In the genomic region with DNA sequence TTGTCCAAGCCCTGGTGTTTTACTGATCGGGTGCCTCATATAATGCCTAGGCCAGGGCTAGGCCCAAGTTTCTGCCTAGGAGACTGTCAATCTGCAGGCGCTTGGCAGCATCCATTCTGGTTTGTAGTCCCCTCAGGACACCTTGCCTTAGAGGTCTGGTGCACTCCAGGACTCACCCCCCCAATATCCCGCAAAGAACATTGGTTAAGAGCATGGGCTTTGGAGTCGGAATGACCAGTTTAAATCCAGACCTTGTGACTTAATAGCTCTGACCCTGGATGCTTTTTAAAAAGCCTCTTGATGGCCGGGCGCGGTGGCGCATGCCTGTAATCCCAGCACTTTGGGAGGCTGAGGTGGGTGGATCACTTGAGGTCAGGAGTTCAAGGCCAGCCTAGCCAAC, we compare ENCODE assay signal across 20 cellular contexts.
"Had no signal": no experiment of that assay in that cellular context is flagged by ENCODE, and none has a peak within 500 bp of the region (broad histone marks: within the 10 kb centered on the region; RNA-seq: fewer than 3 reads in every experiment).

No MANE protein-coding gene starts in this region.

- H3K27ac Mint-ChIP-seq: activated T-cell treated with anti-CD3 and anti-CD28 coated beads, Interleukin-2, amount 50 U/mL, for 72 hours; naive thymus-derived CD4-positive, alpha-beta T cell; progenitor cell of endocrine pancreas; stimulated activated effector memory CD8-positive, alpha-beta T cell treated with anti-CD3 and anti-CD28 coated beads, Interleukin-12 subunit alpha, Interleukin-12 subunit beta, amount 100 ng/mL, for 72 hours; stimulated activated naive CD8-positive, alpha-beta T cell treated with anti-CD3 and anti-CD28 coated beads, Interleukin-15, Interleukin-2, amounts not matched to agents 100 ng/mL and 50 ng/mL, for 24 hours had no signal

- H3K4me1 Mint-ChIP-seq: central memory CD8-positive, alpha-beta T cell had no signal

- H3K4me3 Mint-ChIP-seq: activated T-cell treated with anti-CD3 and anti-CD28 coated beads, Interleukin-2, amount 50 U/mL, for 72 hours; central memory CD8-positive, alpha-beta T cell; naive thymus-derived CD4-positive, alpha-beta T cell; stimulated activated effector memory CD8-positive, alpha-beta T cell treated with anti-CD3 and anti-CD28 coated beads, Interleukin-12 subunit alpha, Interleukin-12 subunit beta, amount 100 ng/mL, for 72 hours; stimulated activated naive CD8-positive, alpha-beta T cell treated with anti-CD3 and anti-CD28 coated beads, Interleukin-15, Interleukin-2, amounts not matched to agents 100 ng/mL and 50 ng/mL, for 24 hours had no signal

- DNase-seq: activated CD4-positive, alpha-beta T cell treated with anti-CD3 and anti-CD28 coated beads for 4 hours; activated CD4-positive, alpha-beta T cell treated with anti-CD3 and anti-CD28 coated beads, Interleukin-2, amount 50 U/mL, for 4 hours; activated effector memory CD4-positive, alpha-beta T cell treated with Interleukin-2 at 50 U/mL for 16 hours; activated naive CD4-positive, alpha-beta T cell treated with Interleukin-2 at 50 U/mL for 16 hours; activated T-cell treated with anti-CD3 and anti-CD28 coated beads for 4 hours; activated T-cell treated with anti-CD3 and anti-CD28 coated beads, Interleukin-2, amount 50 U/mL, for 72 hours; amygdala; effector CD8-positive, alpha-beta T cell; esophagus squamous epithelium; foreskin melanocyte; midbrain; naive thymus-derived CD4-positive, alpha-beta T cell; stimulated activated CD4-positive, alpha-beta T cell treated with anti-CD3 and anti-CD28 coated beads, Interleukin-4, amount 100 ng/mL, for 24 hours; T-helper 1 cell; trophoblast cell had no signal

- H3K27me3 Mint-ChIP-seq: progenitor cell of endocrine pancreas; stimulated activated naive CD8-positive, alpha-beta T cell treated with anti-CD3 and anti-CD28 coated beads, Interleukin-15, Interleukin-2, amounts not matched to agents 100 ng/mL and 50 ng/mL, for 24 hours had no signal

- ATAC-seq: activated T-cell treated with anti-CD3 and anti-CD28 coated beads, Interleukin-2, amount 50 U/mL, for 72 hours; naive thymus-derived CD4-positive, alpha-beta T cell; right lobe of liver; stimulated activated effector memory CD8-positive, alpha-beta T cell treated with anti-CD3 and anti-CD28 coated beads, Interleukin-12 subunit alpha, Interleukin-12 subunit beta, amount 100 ng/mL, for 72 hours had no signal

- H3K36me3 Mint-ChIP-seq: naive thymus-derived CD4-positive, alpha-beta T cell; stimulated activated effector memory CD8-positive, alpha-beta T cell treated with anti-CD3 and anti-CD28 coated beads, Interleukin-12 subunit alpha, Interleukin-12 subunit beta, amount 100 ng/mL, for 72 hours had no signal

- H3K9me3 Mint-ChIP-seq: central memory CD8-positive, alpha-beta T cell; stimulated activated effector memory CD8-positive, alpha-beta T cell treated with anti-CD3 and anti-CD28 coated beads, Interleukin-12 subunit alpha, Interleukin-12 subunit beta, amount 100 ng/mL, for 72 hours; stimulated activated naive CD8-positive, alpha-beta T cell treated with anti-CD3 and anti-CD28 coated beads, Interleukin-15, Interleukin-2, amounts not matched to agents 100 ng/mL and 50 ng/mL, for 24 hours had no signal
